ENCODE assay signal across 9 cellular contexts in the genomic region with DNA sequence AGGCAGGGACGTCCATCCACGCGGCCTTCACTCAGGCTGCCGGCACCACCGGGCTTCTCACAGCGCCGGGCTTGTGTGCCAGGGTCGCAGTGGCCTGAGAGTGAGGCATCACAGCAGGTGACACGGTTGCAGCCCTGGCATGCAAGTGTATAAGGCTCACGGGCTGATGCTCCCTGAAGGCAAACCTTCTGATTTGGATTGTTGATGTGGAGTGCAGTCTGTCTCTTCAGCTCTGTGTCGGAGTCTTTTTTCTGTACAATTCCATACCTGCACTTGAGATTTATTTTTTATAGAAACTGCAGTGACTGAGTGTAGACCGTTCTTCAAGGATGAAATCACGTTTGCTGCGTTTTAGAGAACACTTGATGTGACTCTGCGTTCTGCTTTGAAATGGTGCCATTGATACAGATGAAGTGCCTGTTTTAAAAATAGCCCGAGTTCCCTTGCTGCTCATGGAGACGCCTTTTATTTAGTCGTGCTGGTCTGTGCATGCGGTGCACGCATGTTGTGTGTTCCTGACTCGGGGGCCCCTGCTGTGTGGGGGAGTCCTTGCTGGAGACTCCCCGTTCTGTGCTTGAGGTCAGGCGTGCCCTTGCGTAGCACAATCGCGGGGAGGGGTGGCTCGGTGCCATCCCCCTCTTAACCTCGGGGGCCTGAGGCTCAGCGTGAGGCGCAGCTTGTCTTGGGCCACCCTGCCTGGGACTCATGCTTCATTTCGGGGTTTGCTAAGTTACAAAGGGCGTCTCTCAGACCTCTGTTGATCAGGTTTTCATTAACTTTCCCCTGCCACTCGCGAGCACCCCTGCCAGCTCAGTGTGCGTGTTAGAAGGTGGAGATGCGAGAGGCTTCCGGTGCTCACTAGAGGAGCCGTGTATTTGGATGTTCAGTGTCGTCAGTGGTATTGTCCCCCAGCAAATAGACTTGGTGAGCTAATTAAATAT. TPM values are rescaled to one million over a fixed set of nuclear protein-coding genes. Genes with fewer than 3 reads are reported as not detected.
DNase-seq lines count a peak whose midpoint lies in the region; ATAC-seq, FAIRE-seq and TF ChIP-seq lines count a peak whose summit lies in the region.
"Had no signal": no experiment of that assay in that cellular context is flagged by ENCODE, and none has a peak within 500 bp of the region (broad histone marks: within the 10 kb centered on the region; RNA-seq: fewer than 3 reads in every experiment).

No MANE protein-coding gene starts in this region.

- FAIRE-seq in H54 (lab: Jason Lieb, UNC): no peak
- FAIRE-seq: endothelial cell of umbilical vein had no signal

- DNase-seq in GM10248 (ENCODE audit: extremely low spot score) (peak; percentile 74), Right ventricle myocardium superior (no peak), NOMO-1 treated with DMSO at 0.1 percent for 48 hours (lab: John Stamatoyannopoulos, UW; ENCODE audit: unreplicated experiment) (no peak), NCI-H1105 treated with DMSO at 0.1 percent for 48 hours (lab: John Stamatoyannopoulos, UW) (no peak), H54 (ENCODE audit: insufficient read length, low spot score) (no peak)

- intact Hi-C loops in Right ventricle myocardium superior (cut with DNase I): loop anchor here (10.0 kb wide), 1 partner anchor 76 kb away; no protein-coding TSS in a partner anchor

- CTCF ChIA-PET in GM10248 (lab: Yijun Ruan, JAX): interaction anchor here (1.1 to 3.5 kb wide), 5 partner anchors 12 to 206 kb away, joined by 3 to 24 read pairs (median 5); no protein-coding TSS in a partner anchor

- no peak for TF ChIP-seq POLR2A in H54 (IDR thresholded peaks at IDR 0.05; ENCODE audit: low read depth, low read length)

- POLR2A ChIA-PET in GM10248 (lab: Yijun Ruan, JAX): interaction anchor here (0.9 kb wide), 1 partner anchor 23 kb away, joined by 4 read pairs; no protein-coding TSS in a partner anchor

- no peak for TF ChIP-seq CTCF in GM10248 (IDR thresholded peaks at IDR 0.05; ENCODE audit: control extremely low read depth, extremely low read depth, low read depth, missing control alignments)

- ATAC-seq in GM19372 (IDR thresholded peaks at IDR 0.05; ENCODE audit: low read depth, unreplicated experiment): peak; percentile 59
- peak; percentile 45 for ATAC-seq in HG03103 (IDR thresholded peaks at IDR 0.05; ENCODE audit: low read depth, unreplicated experiment)
- peak; percentile 75 for ATAC-seq in Right ventricle myocardium superior (ENCODE audit: poor library complexity)
- no peak for ATAC-seq in activated CD4-positive, CD25-positive, alpha-beta regulatory T cell treated with anti-CD3 and anti-CD28 coated beads, Interleukin-2, amount 50 U/mL, for 24 hours

RNA-seq across cellular contexts. Expression of a gene that starts 21.6 kb away (rescaled TPM):
- not detected for total RNA-seq in Right ventricle myocardium superior
- total RNA-seq: endothelial cell of umbilical vein had no signal

Comparison
In these comparisons a context has a peak if more than half of its experiments do, and no peak if none do; other contexts are left out.
1. ATAC-seq: peak in GM19372 (single experiment), HG03103 (single experiment) and Right ventricle myocardium superior (single experiment); none in activated CD4-positive, CD25-positive, alpha-beta regulatory T cell treated with anti-CD3 and anti-CD28 coated beads, Interleukin-2, amount 50 U/mL, for 24 hours (0 of 2).